Comparison of ENCODE assay signal across 20 cellular contexts in genomic region chr18:34548120-34548972, GRCh38.
"Had no signal": no experiment of that assay in that cellular context is flagged by ENCODE, and none has a peak within 500 bp of the region (broad histone marks: within the 10 kb centered on the region; RNA-seq: fewer than 3 reads in every experiment).

No MANE protein-coding gene starts in this region.

- H3K4me3 Mint-ChIP-seq: activated B cell treated with CpG ODN at 0.5 μM for 24 hours; activated CD4-positive, alpha-beta memory T cell treated with anti-CD3 and anti-CD28 coated beads for 36 hours; activated naive CD8-positive, alpha-beta T cell treated with anti-CD3 and anti-CD28 coated beads, Interleukin-2, amount 10 ng/mL, durations not matched to agents 7 days and 5 days; stimulated activated effector memory CD8-positive, alpha-beta T cell treated with anti-CD3 and anti-CD28 coated beads, Interleukin-12 subunit alpha, Interleukin-12 subunit beta, amount 100 ng/mL, for 72 hours; T-helper 2 cell treated with Interferon-gamma antibody and Interleukin-4, amounts not matched to agents 5 μg/mL and 100 μg/mL, for 36 hours; type B pancreatic cell had no signal

- H3K79me2 ChIP-seq: hepatocyte had no signal

- DNase-seq: activated B cell treated with CpG ODN at 0.5 μM for 24 hours; activated CD4-positive, alpha-beta memory T cell treated with anti-CD3 and anti-CD28 coated beads for 36 hours; activated CD4-positive, alpha-beta T cell treated with anti-CD3 and anti-CD28 coated beads for 4 hours; activated naive CD4-positive, alpha-beta T cell treated with Interleukin-2 at 50 U/mL for 16 hours; activated naive CD8-positive, alpha-beta T cell treated with anti-CD3 and anti-CD28 coated beads, Interleukin-2, amount 10 ng/mL, durations not matched to agents 7 days and 5 days; activated T-cell treated with anti-CD3 and anti-CD28 coated beads for 4 hours; amygdala; body of pancreas; caudate nucleus; dorsolateral prefrontal cortex; foreskin keratinocyte; mammary epithelial cell; stimulated activated CD4-positive, alpha-beta T cell treated with anti-CD3 and anti-CD28 coated beads, Interleukin-2, amount 100 ng/mL, for 48 hours; testis had no signal

- H3K9me3 ChIP-seq: body of pancreas, right atrium auricular region, testis had no signal

- H3K27ac Mint-ChIP-seq: activated B cell treated with CpG ODN at 0.5 μM for 24 hours; activated CD4-positive, alpha-beta memory T cell treated with anti-CD3 and anti-CD28 coated beads for 36 hours; activated naive CD8-positive, alpha-beta T cell treated with anti-CD3 and anti-CD28 coated beads, Interleukin-2, amount 10 ng/mL, durations not matched to agents 7 days and 5 days; progenitor cell of endocrine pancreas; stimulated activated effector memory CD8-positive, alpha-beta T cell treated with anti-CD3 and anti-CD28 coated beads, Interleukin-12 subunit alpha, Interleukin-12 subunit beta, amount 100 ng/mL, for 72 hours; T-helper 2 cell treated with Interferon-gamma antibody and Interleukin-4, amounts not matched to agents 5 μg/mL and 100 μg/mL, for 36 hours; type B pancreatic cell had no signal

- H3K4me1 Mint-ChIP-seq: activated B cell treated with CpG ODN at 0.5 μM for 24 hours; activated naive CD8-positive, alpha-beta T cell treated with anti-CD3 and anti-CD28 coated beads, Interleukin-2, amount 10 ng/mL, durations not matched to agents 7 days and 5 days; stimulated activated effector memory CD8-positive, alpha-beta T cell treated with anti-CD3 and anti-CD28 coated beads, Interleukin-12 subunit alpha, Interleukin-12 subunit beta, amount 100 ng/mL, for 72 hours had no signal

- H3K27me3 Mint-ChIP-seq: activated B cell treated with CpG ODN at 0.5 μM for 24 hours; activated CD4-positive, alpha-beta memory T cell treated with anti-CD3 and anti-CD28 coated beads for 36 hours; activated naive CD8-positive, alpha-beta T cell treated with anti-CD3 and anti-CD28 coated beads, Interleukin-2, amount 10 ng/mL, durations not matched to agents 7 days and 5 days; progenitor cell of endocrine pancreas; type B pancreatic cell had no signal

- ATAC-seq: body of pancreas; foreskin keratinocyte; stimulated activated effector memory CD8-positive, alpha-beta T cell treated with anti-CD3 and anti-CD28 coated beads, Interleukin-12 subunit alpha, Interleukin-12 subunit beta, amount 100 ng/mL, for 72 hours had no signal

- H3K36me3 ChIP-seq: right atrium auricular region had no signal

- H3K36me3 Mint-ChIP-seq: activated CD4-positive, alpha-beta memory T cell treated with anti-CD3 and anti-CD28 coated beads for 36 hours; activated naive CD8-positive, alpha-beta T cell treated with anti-CD3 and anti-CD28 coated beads, Interleukin-2, amount 10 ng/mL, durations not matched to agents 7 days and 5 days; stimulated activated effector memory CD8-positive, alpha-beta T cell treated with anti-CD3 and anti-CD28 coated beads, Interleukin-12 subunit alpha, Interleukin-12 subunit beta, amount 100 ng/mL, for 72 hours; type B pancreatic cell had no signal

- H3K9me3 Mint-ChIP-seq: activated B cell treated with CpG ODN at 0.5 μM for 24 hours; activated CD4-positive, alpha-beta memory T cell treated with anti-CD3 and anti-CD28 coated beads for 36 hours; T-helper 2 cell treated with Interferon-gamma antibody and Interleukin-4, amounts not matched to agents 5 μg/mL and 100 μg/mL, for 36 hours; type B pancreatic cell had no signal

- H3K4me2 ChIP-seq: hepatocyte had no signal

- H3K4me3 ChIP-seq: body of pancreas, hepatocyte, right atrium auricular region, testis had no signal

- H3K27me3 ChIP-seq: body of pancreas, dorsolateral prefrontal cortex, foreskin keratinocyte, hepatocyte, right atrium auricular region, testis had no signal

- H2AFZ ChIP-seq: hepatocyte had no signal

- H3K27ac ChIP-seq: body of pancreas, foreskin keratinocyte, hepatocyte, right atrium auricular region, testis had no signal

- H3K4me1 ChIP-seq: foreskin keratinocyte, testis had no signal
